In the genomic region with DNA sequence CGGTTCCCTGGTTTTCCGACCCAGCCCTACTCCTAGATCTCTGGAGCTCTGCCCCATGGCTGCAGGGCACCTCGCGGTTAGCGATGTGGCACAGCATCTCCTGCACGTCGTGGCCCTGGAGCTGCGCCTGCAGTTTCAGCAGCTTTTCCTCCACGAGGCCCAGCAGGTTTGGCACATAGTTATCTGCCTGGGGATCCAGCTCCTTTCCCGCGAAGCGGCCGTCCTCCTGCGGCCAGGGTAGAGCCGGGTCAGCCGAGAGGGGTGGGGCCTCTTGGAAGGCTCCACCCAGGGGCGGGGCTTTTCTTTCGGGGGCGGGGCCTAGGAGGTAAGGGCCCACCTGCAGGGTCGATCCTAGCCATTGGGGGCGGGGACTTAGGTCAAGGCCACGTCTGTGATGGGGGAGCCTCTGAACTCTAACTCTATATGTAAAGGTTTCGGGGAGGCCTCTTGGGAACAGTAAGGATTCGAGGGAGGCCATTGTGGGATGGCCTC, we compare ENCODE assay signal across 8 cellular contexts. TPM values are rescaled to one million over a fixed set of nuclear protein-coding genes. Genes with fewer than 3 reads are reported as not detected.
DNase-seq lines count a peak whose midpoint lies in the region; ATAC-seq and TF ChIP-seq lines count a peak whose summit lies in the region.

No MANE protein-coding gene starts in this region.

- CTCF ChIA-PET in CD4-positive, alpha-beta memory T cell (lab: Charles Lee; ENCODE audit: partially characterized antibody), result interaction anchor here (0.8 to 1.3 kb wide), 4 partner anchors 14 to 40 kb away, joined by 3 to 6 read pairs (median 4); partner anchors contain the start of gene PRKCSH

- H3K27me3 ChIP-seq in CD4-positive, alpha-beta memory T cell (ENCODE audit: insufficient read depth, low read length), result peaks cover 43% of the 10 kb centered on the region
- H3K27me3 ChIP-seq in breast epithelium, result peaks cover 4 to 21% of the 10 kb centered on the region in 2 donors
- H3K27me3 ChIP-seq in mesendoderm (ENCODE audit: insufficient read depth, low read length, poor library complexity), result peaks cover 3% of the 10 kb centered on the region
- H3K27me3 ChIP-seq in upper lobe of right lung, result peaks cover 27% of the 10 kb centered on the region

- WGBS in mesendoderm (ENCODE audit: extremely low coverage, insufficient coverage, low lambda C conversion rate), result no CpG with 5 or more reads among the region's 24 CpGs

- H3K27ac ChIP-seq in CD4-positive, alpha-beta memory T cell (ENCODE audit: low read depth, low read length), result no peak overlapping the region
- H3K27ac ChIP-seq in breast epithelium (peak overlapping the region; percentile 39 to 61), mesendoderm (ENCODE audit: low read depth, low read length) (no peak overlapping the region), upper lobe of right lung (no peak overlapping the region)

- H3K23ac ChIP-seq in mesendoderm (ENCODE audit: low read length), result no peak overlapping the region

- no peaks in the 10 kb centered on the region for H3K79me2 ChIP-seq in mesendoderm (ENCODE audit: control insufficient read depth, insufficient read depth, low read length)

- H3K36me3 Mint-ChIP-seq in CD4-positive, alpha-beta memory T cell, result no peaks in the 10 kb centered on the region

- H3K18ac ChIP-seq in mesendoderm (ENCODE audit: low read length), result no peak overlapping the region

- POLR2A ChIA-PET in CD4-positive, alpha-beta memory T cell (lab: Charles Lee; ENCODE audit: partially characterized antibody), result interaction anchor here (0.9 to 2.3 kb wide), 5 partner anchors 13 to 61 kb away, joined by 3 to 11 read pairs (median 6); partner anchors contain the start of genes ODAD3 and PRKCSH

- H4K8ac ChIP-seq in mesendoderm (ENCODE audit: low read depth, low read length), result no peak overlapping the region

- H2BK5ac ChIP-seq in mesendoderm (ENCODE audit: low read length), result no peak overlapping the region

- H3K4me1 ChIP-seq in CD4-positive, alpha-beta memory T cell (ENCODE audit: insufficient read depth, low read length), result peaks cover 49% of the 10 kb centered on the region
- no peaks in the 10 kb centered on the region for H3K4me1 ChIP-seq in breast epithelium
- peaks cover 2% of the 10 kb centered on the region for H3K4me1 ChIP-seq in mesendoderm (ENCODE audit: control insufficient read depth, low read depth, low read length)
- H3K4me1 ChIP-seq in upper lobe of right lung, result peaks cover 33% of the 10 kb centered on the region

- H3K56ac ChIP-seq in mesendoderm (ENCODE audit: low read length), result peak overlapping the region; percentile 77

- H3K36me3 ChIP-seq in CD4-positive, alpha-beta memory T cell (ENCODE audit: insufficient read depth, low read length), result no peaks in the 10 kb centered on the region
- H3K36me3 ChIP-seq in breast epithelium (no peaks in the 10 kb centered on the region), mesendoderm (ENCODE audit: control insufficient read depth, insufficient read depth, low read length) (no peaks in the 10 kb centered on the region), upper lobe of right lung (no peaks in the 10 kb centered on the region)

- no peaks in the 10 kb centered on the region for H3K9me3 Mint-ChIP-seq in CD4-positive, alpha-beta memory T cell

- intact Hi-C loops in CD4-positive, alpha-beta memory T cell (cut with micrococcal nuclease), result loop anchor here (1.0 to 5.0 kb wide), 2 partner anchors 14 to 39 kb away; partner anchors contain the start of genes EPOR, ODAD3 and PRKCSH
- intact Hi-C loops in breast epithelium (cut with DNase I; ENCODE audit: low total_unique reads) (loop anchor here (5.0 kb wide), 1 partner anchor 1581 kb away; no protein-coding TSS in a partner anchor), upper lobe of right lung (cut with DNase I) (no loop called here)

- no peak for TF ChIP-seq CTCF in breast epithelium (IDR thresholded peaks at IDR 0.05)
- TF ChIP-seq CTCF in upper lobe of right lung (IDR thresholded peaks at IDR 0.05), result no peak

- peaks cover 15 to 47% (median 36%) of the 10 kb centered on the region in 4 donors for H3K4me1 Mint-ChIP-seq in CD4-positive, alpha-beta memory T cell

- no peak overlapping the region for H2BK15ac ChIP-seq in mesendoderm (replicated peaks; ENCODE audit: low read depth)

- H3K9ac ChIP-seq in mesendoderm (ENCODE audit: low read length), result peak overlapping the region; percentile 58

- DNase-seq in CD4-positive, alpha-beta memory T cell, result peak in 3 of 5 donors; percentile 21 to 29 (median 27)
- DNase-seq in OCI-M1 (lab: John Stamatoyannopoulos, UW), result peak; percentile 86
- no peak for DNase-seq in breast epithelium (ENCODE audit: low spot score in 2 of 2)
- peak; percentile 83 for DNase-seq in mesendoderm
- DNase-seq in upper lobe of right lung, result peak; percentile 81
- no peak for DNase-seq in putamen (ENCODE audit: low spot score)
- DNase-seq in LoVo (ENCODE audit: low spot score), result no peak

- ATAC-seq in GM21447 (IDR thresholded peaks at IDR 0.05; ENCODE audit: unreplicated experiment), result peak; percentile 52
- peak; percentile 52 for ATAC-seq in upper lobe of right lung

- no peak for TF ChIP-seq POLR2A in breast epithelium (IDR thresholded peaks at IDR 0.05)

- H4K5ac ChIP-seq in mesendoderm (ENCODE audit: low read length), result no peak overlapping the region

- H3K27ac Mint-ChIP-seq in CD4-positive, alpha-beta memory T cell, result peak overlapping the region in 5 of 7 donors; percentile 23 to 78 (median 54)

- H3K27me3 Mint-ChIP-seq in CD4-positive, alpha-beta memory T cell, result peaks cover 39 to 45% of the 10 kb centered on the region in 2 donors

- no peak overlapping the region for H2AK5ac ChIP-seq in mesendoderm (ENCODE audit: low read length)

- no peaks in the 10 kb centered on the region for H3K79me1 ChIP-seq in mesendoderm (ENCODE audit: low read length)

- H3K4me3 Mint-ChIP-seq in CD4-positive, alpha-beta memory T cell, result peak overlapping the region; percentile 58 to 89 (median 74)

- peak overlapping the region; percentile 77 for H3K4me2 ChIP-seq in mesendoderm (ENCODE audit: low read length)

- H3K4me3 ChIP-seq in CD4-positive, alpha-beta memory T cell (ENCODE audit: low read length in 2 of 2), result peak overlapping the region in 1 of 2 donors; percentile 37
- H3K4me3 ChIP-seq in breast epithelium, result peak overlapping the region; percentile 35 to 54 (median 42)
- peak overlapping the region; percentile 38 for H3K4me3 ChIP-seq in mesendoderm (ENCODE audit: low read length)
- peak overlapping the region; percentile 39 for H3K4me3 ChIP-seq in upper lobe of right lung

- no peak overlapping the region for H2BK120ac ChIP-seq in mesendoderm (ENCODE audit: low read depth, low read length)

- H3K9me3 ChIP-seq in CD4-positive, alpha-beta memory T cell (ENCODE audit: control insufficient read depth in 1 of 2, low read length in 2 of 2), result no peaks in the 10 kb centered on the region
- H3K9me3 ChIP-seq in breast epithelium (no peaks in the 10 kb centered on the region), upper lobe of right lung (no peaks in the 10 kb centered on the region)

- no peak overlapping the region for H3K4ac ChIP-seq in mesendoderm (ENCODE audit: low read depth, low read length)

RNA-seq across cellular contexts. Expression of gene RGL3, which starts 2.5 kb away (rescaled TPM):
- not detected for total RNA-seq in CD4-positive, alpha-beta memory T cell
- polyA plus RNA-seq in CD4-positive, alpha-beta memory T cell, result not detected
- total RNA-seq in breast epithelium, result 10 to 100 TPM in 1 of 3 donors, 1 to 10 TPM in 2; 3.7 to 18.4 (median 9.8) TPM
- 10.4 TPM for polyA plus RNA-seq in mesendoderm (2013, experiment 1 of 2)
- 9.7 TPM for polyA plus RNA-seq in mesendoderm (2013, experiment 2 of 2)
- 54.6 TPM for total RNA-seq in upper lobe of right lung

RNA-seq across cellular contexts. Expression of gene ODAD3, which starts 13.3 kb away (rescaled TPM):
- not detected for total RNA-seq in CD4-positive, alpha-beta memory T cell
- not detected for polyA plus RNA-seq in CD4-positive, alpha-beta memory T cell
- total RNA-seq in breast epithelium (under 1 TPM in 2 of 3 donors, not detected in 1; 0.33 to 0.59 TPM), upper lobe of right lung (0.49 TPM)
- 0.44 TPM for polyA plus RNA-seq in mesendoderm (2013, experiment 1 of 2)
- polyA plus RNA-seq in mesendoderm (2013, experiment 2 of 2), result 0.32 TPM

RNA-seq across cellular contexts. Expression of gene PRKCSH, which starts 13.8 kb away (rescaled TPM):
- total RNA-seq in CD4-positive, alpha-beta memory T cell, result 100 to 1,000 TPM; 300 TPM
- 10 to 100 TPM; 14.0 to 63.6 TPM for polyA plus RNA-seq in CD4-positive, alpha-beta memory T cell
- 10 to 100 TPM; 69.5 to 95.9 (median 92.1) TPM for total RNA-seq in breast epithelium
- polyA plus RNA-seq in mesendoderm (2013, experiment 1 of 2), result 151 TPM
- polyA plus RNA-seq in mesendoderm (2013, experiment 2 of 2), result 140 TPM
- 293 TPM for total RNA-seq in upper lobe of right lung

RNA-seq across cellular contexts. Expression of gene EPOR, which starts 37.5 kb away (rescaled TPM):
- 1 to 10 TPM; 8.4 to 8.8 TPM for total RNA-seq in CD4-positive, alpha-beta memory T cell
- 10 to 100 TPM in 1 of 2 donors, 1 to 10 TPM in 1; 6.3 to 12.1 TPM for polyA plus RNA-seq in CD4-positive, alpha-beta memory T cell
- total RNA-seq in breast epithelium, result 1 to 10 TPM; 2.9 to 6.2 (median 4.1) TPM
- polyA plus RNA-seq in mesendoderm (2013, experiment 1 of 2), result 3.2 TPM
- polyA plus RNA-seq in mesendoderm (2013, experiment 2 of 2), result 3.1 TPM
- total RNA-seq in upper lobe of right lung, result 20.4 TPM

RNA-seq across cellular contexts. Expression of gene SWSAP1, which starts 47.2 kb away (rescaled TPM):
- 1 to 10 TPM; 4.0 to 4.8 TPM for total RNA-seq in CD4-positive, alpha-beta memory T cell
- 1 to 10 TPM; 6.4 to 6.5 TPM for polyA plus RNA-seq in CD4-positive, alpha-beta memory T cell
- total RNA-seq in breast epithelium (1 to 10 TPM; 1.1 to 2.6 (median 2.2) TPM), upper lobe of right lung (3.2 TPM)
- 6.2 TPM for polyA plus RNA-seq in mesendoderm (2013, experiment 1 of 2)
- polyA plus RNA-seq in mesendoderm (2013, experiment 2 of 2), result 6.6 TPM

Comparison
In these comparisons a context has a peak if more than half of its experiments do, and no peak if none do; other contexts are left out.
1. DNase-seq: peak in CD4-positive, alpha-beta memory T cell (3 of 5), OCI-M1 (single experiment), mesendoderm (single experiment) and upper lobe of right lung (single experiment); none in breast epithelium (0 of 2), putamen (single experiment) and LoVo (single experiment).
2. H3K27ac ChIP-seq: peak in breast epithelium (2 of 2); none in CD4-positive, alpha-beta memory T cell (single experiment), mesendoderm (single experiment) and upper lobe of right lung (single experiment).
3. RNA of gene RGL3, which starts 2.5 kb away (total RNA-seq): 54.6 TPM in upper lobe of right lung (single experiment) and 3.7 to 18.4 TPM in breast epithelium; not detected in CD4-positive, alpha-beta memory T cell; every median in the first group is over 4 times any median in the second.